In the genomic region with DNA sequence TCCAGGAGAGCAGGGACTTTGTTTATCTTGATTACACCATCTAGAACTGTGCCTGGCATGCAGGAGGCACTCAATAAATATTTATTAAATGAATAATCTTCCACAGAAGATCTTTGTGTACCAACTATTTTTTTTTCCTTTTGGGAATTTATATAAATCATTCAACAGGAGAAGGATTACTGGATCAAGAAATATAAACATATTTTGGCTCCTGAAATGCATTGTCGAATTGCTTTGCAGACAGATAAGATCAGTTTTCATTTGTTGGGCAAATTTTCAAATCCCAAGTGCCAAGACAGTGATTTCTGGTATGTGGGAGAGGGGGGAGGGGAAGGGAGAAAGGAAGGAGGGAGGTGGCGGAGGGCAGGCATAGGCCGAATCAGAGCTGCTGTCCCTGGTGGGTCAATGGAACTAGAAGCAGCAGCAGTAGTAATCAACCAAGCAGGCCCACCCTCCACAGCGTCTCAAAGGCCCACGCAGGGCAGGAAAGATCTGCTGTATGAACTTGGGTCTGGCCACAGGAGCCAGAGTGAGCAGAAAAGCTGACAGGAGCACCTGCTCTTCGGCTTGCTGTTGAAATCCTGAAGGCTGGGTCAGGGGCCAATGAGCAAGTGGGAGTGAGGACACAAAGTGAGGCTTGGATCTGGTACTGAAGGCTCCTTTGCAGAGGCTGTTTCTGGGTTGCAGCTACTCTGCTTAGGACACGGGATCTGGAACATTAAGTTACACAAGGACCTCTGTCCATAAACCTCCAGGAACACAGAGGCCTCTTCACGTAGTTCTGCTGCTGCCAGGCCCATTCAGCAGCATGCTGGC, we compare ENCODE assay signal across 11 cellular contexts. TPM values are rescaled to one million over a fixed set of nuclear protein-coding genes. Genes with fewer than 3 reads are reported as not detected.
DNase-seq lines count a peak whose midpoint lies in the region; ATAC-seq and TF ChIP-seq lines count a peak whose summit lies in the region.
"Had no signal": no experiment of that assay in that cellular context is flagged by ENCODE, and none has a peak within 500 bp of the region (broad histone marks: within the 10 kb centered on the region; RNA-seq: fewer than 3 reads in every experiment).

No MANE protein-coding gene starts in this region.

- ATAC-seq in right cardiac atrium (peak; percentile 28 to 83), GM21619 (IDR thresholded peaks at IDR 0.05; ENCODE audit: unreplicated experiment) (no peak)

- H3K14ac ChIP-seq in trophoblast cell (ENCODE audit: low read length): no peak overlapping the region

- H4K91ac ChIP-seq in trophoblast cell (ENCODE audit: low read depth, low read length): no peak overlapping the region

- H3K18ac ChIP-seq in trophoblast cell (ENCODE audit: low read length): no peak overlapping the region

- H3K4ac ChIP-seq in trophoblast cell (ENCODE audit: low read depth, low read length): no peak overlapping the region

- H2AK5ac ChIP-seq in trophoblast cell (ENCODE audit: low read length): no peak overlapping the region

- H2BK12ac ChIP-seq in trophoblast cell (ENCODE audit: low read length): no peak overlapping the region

- intact Hi-C loops in A673 (cut with micrococcal nuclease; ENCODE audit: unreplicated experiment): no loop called here
- intact Hi-C loops in right cardiac atrium (cut with DNase I): loop anchor here in 1 of 4 donors (10.0 kb wide), 1 partner anchor 188 kb away; no protein-coding TSS in a partner anchor

- POLR2A ChIA-PET in A673 (lab: Charles Lee; ENCODE audit: low non-redundant PET): no interaction called here

- H3K27me3 ChIP-seq in A673 (replicated peaks; ENCODE audit: insufficient read depth, low read depth, low read length, poor library complexity): no peaks in the 10 kb centered on the region
- H3K27me3 ChIP-seq in adipocyte (replicated peaks; ENCODE audit: control insufficient read depth, insufficient read depth, low read length): no peaks in the 10 kb centered on the region
- H3K27me3 ChIP-seq in right cardiac atrium (ENCODE audit: control insufficient read depth, insufficient read depth): no peaks in the 10 kb centered on the region
- no peaks in the 10 kb centered on the region for H3K27me3 ChIP-seq in trophoblast cell (ENCODE audit: insufficient read depth, low read length)
- H3K27me3 ChIP-seq: dorsolateral prefrontal cortex had no signal

- no peak overlapping the region for H4K12ac ChIP-seq in trophoblast cell (ENCODE audit: low read depth, low read length)

- H3K4me1 ChIP-seq in A673 (ENCODE audit: insufficient read depth, low read length, poor library complexity, severe bottlenecking): peaks cover 19% of the 10 kb centered on the region
- H3K4me1 ChIP-seq in adipocyte (ENCODE audit: control insufficient read depth, insufficient read depth, low read length): peaks cover 53% of the 10 kb centered on the region
- H3K4me1 ChIP-seq in right cardiac atrium (ENCODE audit: control insufficient read depth, insufficient read depth, low read length): peaks cover 4% of the 10 kb centered on the region
- no peaks in the 10 kb centered on the region for H3K4me1 ChIP-seq in trophoblast cell (ENCODE audit: control insufficient read depth in 1 of 2, insufficient read depth in 2 of 2, low read length in 2 of 2)

- peak overlapping the region; percentile 34 for H2BK5ac ChIP-seq in trophoblast cell (ENCODE audit: low read depth, low read length, poor library complexity)

- H3K27ac ChIP-seq in A673 (ENCODE audit: low read depth, low read length, poor library complexity, severe bottlenecking) (peak overlapping the region; percentile 46), right cardiac atrium (ENCODE audit: low read length) (peak overlapping the region; percentile 49), trophoblast cell (ENCODE audit: low read depth, low read length) (no peak overlapping the region)

- no peak overlapping the region for H2BK120ac ChIP-seq in trophoblast cell (ENCODE audit: insufficient read depth, low read length, poor library complexity)

- H3K79me2 ChIP-seq in trophoblast cell (ENCODE audit: control insufficient read depth, insufficient read depth, low read length, poor library complexity): no peaks in the 10 kb centered on the region

- H3K4me3 ChIP-seq in A673 (ENCODE audit: low read depth, low read length, poor library complexity, severe bottlenecking): no peak overlapping the region
- peak overlapping the region; percentile 31 for H3K4me3 ChIP-seq in adipocyte (ENCODE audit: low read length)
- no peak overlapping the region for H3K4me3 ChIP-seq in right cardiac atrium (ENCODE audit: low read length)
- H3K4me3 ChIP-seq in trophoblast cell (ENCODE audit: low read depth, low read length): no peak overlapping the region
- H3K4me3 ChIP-seq: dorsolateral prefrontal cortex had no signal

- no peaks in the 10 kb centered on the region for H3K79me1 ChIP-seq in trophoblast cell (ENCODE audit: low read length)

- no peaks in the 10 kb centered on the region for H3K9me3 ChIP-seq in A673 (ENCODE audit: low read depth, low read length, poor library complexity, severe bottlenecking)
- H3K9me3 ChIP-seq in adipocyte (ENCODE audit: control insufficient read depth, low read length): no peaks in the 10 kb centered on the region
- no peaks in the 10 kb centered on the region for H3K9me3 ChIP-seq in right cardiac atrium (ENCODE audit: control insufficient read depth, low read length)
- no peaks in the 10 kb centered on the region for H3K9me3 ChIP-seq in trophoblast cell (ENCODE audit: insufficient read depth, low read depth, low read length)

- H4K8ac ChIP-seq in trophoblast cell (ENCODE audit: low read depth, low read length): no peak overlapping the region

- H3K9ac ChIP-seq in adipocyte (ENCODE audit: low read length): peak overlapping the region; percentile 75
- H3K9ac ChIP-seq in trophoblast cell (ENCODE audit: low read length): no peak overlapping the region

- H3K23ac ChIP-seq in trophoblast cell (ENCODE audit: low read length): no peak overlapping the region

- no peak for TF ChIP-seq CTCF in A673 (conservative IDR thresholded peaks at IDR 0.05; ENCODE audit: low read depth, low read length)

- CTCF ChIA-PET in A673 (lab: Charles Lee): no interaction called here

- no peak overlapping the region for H2AFZ ChIP-seq in trophoblast cell (ENCODE audit: insufficient read depth, low read length, poor library complexity)

- 29% methylated on average over 8 of the region's 8 CpGs for WGBS in right cardiac atrium
- no CpG with 5 or more reads among the region's 8 CpGs for WGBS in trophoblast cell (ENCODE audit: extremely low coverage, insufficient coverage, insufficient read length)

- no peak overlapping the region for H3K4me2 ChIP-seq in trophoblast cell (ENCODE audit: low read length)

- H3K36me3 ChIP-seq in A673 (ENCODE audit: insufficient read depth, low read length, poor library complexity, severe bottlenecking): no peaks in the 10 kb centered on the region
- no peaks in the 10 kb centered on the region for H3K36me3 ChIP-seq in adipocyte (ENCODE audit: control insufficient read depth, insufficient read depth, low read length, severe bottlenecking)
- no peaks in the 10 kb centered on the region for H3K36me3 ChIP-seq in trophoblast cell (ENCODE audit: control insufficient read depth in 1 of 2, insufficient read depth in 2 of 2, low read length in 2 of 2)

- DNase-seq in A673 (ENCODE audit: low spot score): no peak
- DNase-seq in adipocyte (ENCODE audit: low read depth): no peak
- DNase-seq in right cardiac atrium: peak in 1 of 3 donors; percentile 73
- no peak for DNase-seq in trophoblast cell
- DNase-seq in NCI-H1417 (lab: John Stamatoyannopoulos, UW): no peak
- DNase-seq in NCI-H2107 (lab: John Stamatoyannopoulos, UW): no peak
- DNase-seq in DMS53 treated with DMSO at 0.1 percent for 48 hours (lab: John Stamatoyannopoulos, UW; ENCODE audit: unreplicated experiment): no peak
- DNase-seq: activated gamma-delta T cell treated with Interleukin-2 at 50 U/mL for 16 hours, dorsolateral prefrontal cortex, GOT3 had no signal

- BruUV-seq in A673 (replicated peaks; lab: Mats Ljungman, UMichigan): no TSS peak

RNA-seq across cellular contexts. Expression of gene TRAF1, which starts 15.8 kb away (rescaled TPM):
- total RNA-seq in A673 (2021): 0.73 and 0.85 TPM in 2 replicates
- total RNA-seq in right cardiac atrium: 1 to 10 TPM; 4.1 to 6.1 (median 5.1) TPM
- 3.9 TPM for polyA plus RNA-seq in right cardiac atrium
- polyA plus RNA-seq in trophoblast cell (2013): 0.60 and 0.64 TPM in 2 replicates
